ENCODE assay signal across 9 cellular contexts in the genomic region with DNA sequence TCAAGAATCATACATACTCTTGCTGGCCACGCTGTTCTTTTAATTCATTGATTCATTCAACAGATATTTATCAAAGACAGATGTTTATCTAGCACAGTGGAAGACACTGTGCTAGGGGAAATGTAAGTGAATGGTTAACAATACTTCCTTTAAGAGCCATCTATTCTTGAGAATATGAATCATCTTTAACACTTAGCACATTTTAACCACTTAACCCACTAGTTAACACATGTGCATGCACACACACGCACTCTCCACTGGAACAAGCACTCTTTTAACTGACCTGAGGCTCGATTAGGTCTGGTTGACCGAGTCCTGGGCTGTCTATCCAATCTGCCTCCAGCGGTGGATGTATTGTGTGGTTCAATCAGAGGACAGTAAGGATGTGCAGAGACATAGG. TPM values are rescaled to one million over a fixed set of nuclear protein-coding genes. Genes with fewer than 3 reads are reported as not detected.
DNase-seq lines count a peak whose midpoint lies in the region; ATAC-seq and TF ChIP-seq lines count a peak whose summit lies in the region.
"Had no signal": no experiment of that assay in that cellular context is flagged by ENCODE, and none has a peak within 500 bp of the region (broad histone marks: within the 10 kb centered on the region; RNA-seq: fewer than 3 reads in every experiment).

No MANE protein-coding gene starts in this region.

- no peaks in the 10 kb centered on the region for H3K36me3 Mint-ChIP-seq in HFFc6 (ENCODE audit: low read depth)
- no peaks in the 10 kb centered on the region for H3K36me3 Mint-ChIP-seq in stimulated activated memory B cell treated with anti-CD40 and anti-IgM and Interleukin-4, amounts not matched to agents 10 μg/mL and 1 μg/mL and 100 μg/mL, for 72 hours
- H3K36me3 Mint-ChIP-seq: activated CD4-positive, alpha-beta memory T cell treated with anti-CD3 and anti-CD28 coated beads for 36 hours had no signal

- no peak for TF ChIP-seq POLR2A in NB4 (IDR thresholded peaks at IDR 0.05; ENCODE audit: extremely low read depth, insufficient read length)

- in situ Hi-C loops in GM13977 (cut with MboI; ENCODE audit: low pct_unique_long_range_greater_than_20kb, low sequenced_read_pairs, unreplicated experiment), result no loop called here

- H3K27ac Mint-ChIP-seq in HFFc6, result peak overlapping the region; percentile 60
- no peak overlapping the region for H3K27ac Mint-ChIP-seq in stimulated activated memory B cell treated with anti-CD40 and anti-IgM and Interleukin-4, amounts not matched to agents 10 μg/mL and 1 μg/mL and 100 μg/mL, for 72 hours
- H3K27ac Mint-ChIP-seq: activated CD4-positive, alpha-beta memory T cell treated with anti-CD3 and anti-CD28 coated beads for 36 hours had no signal

- no peaks in the 10 kb centered on the region for H3K9me3 Mint-ChIP-seq in HFFc6
- no peaks in the 10 kb centered on the region for H3K9me3 Mint-ChIP-seq in stimulated activated memory B cell treated with anti-CD40 and anti-IgM and Interleukin-4, amounts not matched to agents 10 μg/mL and 1 μg/mL and 100 μg/mL, for 72 hours
- H3K9me3 Mint-ChIP-seq: activated CD4-positive, alpha-beta memory T cell treated with anti-CD3 and anti-CD28 coated beads for 36 hours had no signal

- DNase-seq in HFFc6, result peak; percentile 48
- peak; percentile 12 for DNase-seq in NB4 (ENCODE audit: low read depth)
- peak; percentile 92 for DNase-seq in kidney tubule cell (ENCODE audit: low spot score)
- no peak for DNase-seq in NCI-H774 (lab: John Stamatoyannopoulos, UW)
- DNase-seq in GM13977 (ENCODE audit: low spot score), result no peak
- DNase-seq: activated CD4-positive, alpha-beta memory T cell treated with anti-CD3 and anti-CD28 coated beads for 36 hours had no signal

- H3K4me3 Mint-ChIP-seq in HFFc6, result peak overlapping the region; percentile 66
- no peak overlapping the region for H3K4me3 Mint-ChIP-seq in stimulated activated memory B cell treated with anti-CD40 and anti-IgM and Interleukin-4, amounts not matched to agents 10 μg/mL and 1 μg/mL and 100 μg/mL, for 72 hours
- H3K4me3 Mint-ChIP-seq: activated CD4-positive, alpha-beta memory T cell treated with anti-CD3 and anti-CD28 coated beads for 36 hours had no signal

- no peaks in the 10 kb centered on the region for H3K27me3 Mint-ChIP-seq in HFFc6 (ENCODE audit: insufficient read depth)
- H3K27me3 Mint-ChIP-seq in stimulated activated memory B cell treated with anti-CD40 and anti-IgM and Interleukin-4, amounts not matched to agents 10 μg/mL and 1 μg/mL and 100 μg/mL, for 72 hours, result peaks cover 22% of the 10 kb centered on the region
- H3K27me3 Mint-ChIP-seq: activated CD4-positive, alpha-beta memory T cell treated with anti-CD3 and anti-CD28 coated beads for 36 hours had no signal

- TF ChIP-seq CTCF in HFFc6 (IDR thresholded peaks at IDR 0.05), result no peak
- TF ChIP-seq CTCF in NB4 (IDR thresholded peaks at IDR 0.05; ENCODE audit: low read depth, low read length), result no peak
- no peak for TF ChIP-seq CTCF in GM13977 (IDR thresholded peaks at IDR 0.05; ENCODE audit: extremely low read depth, insufficient read depth, missing control alignments)

- ATAC-seq in GM18873 (IDR thresholded peaks at IDR 0.05; ENCODE audit: low FRiP score, unreplicated experiment) (peak; percentile 95), HG03439 (IDR thresholded peaks at IDR 0.05; ENCODE audit: unreplicated experiment) (no peak)
- ATAC-seq in stimulated activated memory B cell treated with anti-CD40 and anti-IgM and Interleukin-4, amounts not matched to agents 10 μg/mL and 1 μg/mL and 100 μg/mL, for 72 hours, result no peak

- H3K4me3 ChIP-seq in NB4 (ENCODE audit: low read depth, low read length), result no peak overlapping the region

- peaks cover 16% of the 10 kb centered on the region for H3K4me1 Mint-ChIP-seq in HFFc6 (ENCODE audit: low read depth)
- H3K4me1 Mint-ChIP-seq in stimulated activated memory B cell treated with anti-CD40 and anti-IgM and Interleukin-4, amounts not matched to agents 10 μg/mL and 1 μg/mL and 100 μg/mL, for 72 hours, result no peaks in the 10 kb centered on the region

RNA-seq across cellular contexts. Expression of gene LMNTD1, which starts 34.6 kb away (rescaled TPM):
- 1 to 10 TPM in 1 of 6 experiments, under 1 TPM in 5; 0.26 to 1.0 (median 0.52) TPM for total RNA-seq in HFFc6 (2021; fragmentation: NEBNext Ultra II Directional; extraction: Animal tissue kit (Norgen Biotek cat#: 25700))
- total RNA-seq: activated CD4-positive, alpha-beta memory T cell treated with anti-CD3 and anti-CD28 coated beads for 36 hours had no signal

Comparison
In these comparisons a context has a peak if more than half of its experiments do, and no peak if none do; other contexts are left out.
1. DNase-seq: peak in HFFc6 (single experiment), NB4 (single experiment) and kidney tubule cell (single experiment); none in NCI-H774 (single experiment) and GM13977 (single experiment).